8 cellular contexts compared by ENCODE assay signal in genomic region chr15:101294731-101295606, GRCh38. TPM values are rescaled to one million over a fixed set of nuclear protein-coding genes. Genes with fewer than 3 reads are reported as not detected.
DNase-seq lines count a peak whose midpoint lies in the region; ATAC-seq and TF ChIP-seq lines count a peak whose summit lies in the region.

TSS of gene SNRPA1 (minus strand) at chr15:101295248. CDS start at chr15:101295178, 70 bp downstream.

- H3K36me3 Mint-ChIP-seq in Caco-2 (ENCODE audit: insufficient read depth, unreplicated experiment), result peaks cover 42% of the 10 kb centered on the region
- peaks cover 31% of the 10 kb centered on the region for H3K36me3 Mint-ChIP-seq in activated CD8-positive, alpha-beta memory T cell treated with anti-CD3 and anti-CD28 coated beads, Interleukin-2, amount 10 ng/mL, durations not matched to agents 7 days and 5 days

- CTCF ChIA-PET in Caco-2 (lab: Charles Lee), result interaction anchor here (1.0 kb wide), 1 partner anchor 77 kb away, joined by 3 read pairs; no protein-coding TSS in a partner anchor
- CTCF ChIA-PET in activated CD8-positive, alpha-beta memory T cell treated with anti-CD3 and anti-CD28 coated beads, Interleukin-2, amount 10 ng/mL, durations not matched to agents 7 days and 5 days (lab: Charles Lee), result interaction anchor here (1.1 to 3.9 kb wide), 14 partner anchors 8 to 359 kb away, joined by 3 to 19 read pairs (median 5); no protein-coding TSS in a partner anchor

- H3K4me1 ChIP-seq in Caco-2, result peaks cover 7% of the 10 kb centered on the region; the same call in 1 of the 2 replicates
- peaks cover 15% of the 10 kb centered on the region for H3K4me1 ChIP-seq in HUES48 (ENCODE audit: control insufficient read depth, insufficient read depth, low read length)
- peaks cover 5% of the 10 kb centered on the region for H3K4me1 ChIP-seq in NT2/D1 (ENCODE audit: insufficient read depth, insufficient read length)
- H3K4me1 ChIP-seq in endocrine pancreas (ENCODE audit: control insufficient read depth, insufficient read depth, low read length), result peaks cover 7% of the 10 kb centered on the region

- peak within 1 kb of the TSS; percentile 96 for H3K27ac Mint-ChIP-seq in Caco-2 (ENCODE audit: unreplicated experiment)
- peak within 1 kb of the TSS; percentile 94 for H3K27ac Mint-ChIP-seq in activated CD8-positive, alpha-beta memory T cell treated with anti-CD3 and anti-CD28 coated beads, Interleukin-2, amount 10 ng/mL, durations not matched to agents 7 days and 5 days

- TF ChIP-seq CTCF in Caco-2 (IDR thresholded peaks at IDR 0.05; ENCODE audit: insufficient read depth in 1 of 2, low read depth in 1 of 2, low read length in 1 of 2, severe bottlenecking in 1 of 2, unreplicated experiment in 1 of 2), result no peak

- peaks cover 7% of the 10 kb centered on the region for H3K4me1 Mint-ChIP-seq in Caco-2 (ENCODE audit: low read depth, unreplicated experiment)
- peaks cover 44% of the 10 kb centered on the region for H3K4me1 Mint-ChIP-seq in activated CD8-positive, alpha-beta memory T cell treated with anti-CD3 and anti-CD28 coated beads, Interleukin-2, amount 10 ng/mL, durations not matched to agents 7 days and 5 days

- peak; percentile 95 to 97 for DNase-seq in Caco-2
- DNase-seq in NT2/D1 (ENCODE audit: low read depth, low spot score), result peak; percentile 95
- peak; percentile 97 for DNase-seq in activated CD8-positive, alpha-beta memory T cell treated with anti-CD3 and anti-CD28 coated beads, Interleukin-2, amount 10 ng/mL, durations not matched to agents 7 days and 5 days
- peak; percentile 100 for DNase-seq in mesenteric fat pad (ENCODE audit: low spot score)
- DNase-seq in stimulated activated CD8-positive, alpha-beta memory T cell treated with anti-CD3 and anti-CD28 coated beads, Interleukin-15, amount 100 ng/mL, for 1 hour (ENCODE audit: low read depth), result peak; percentile 92

- H3K36me3 ChIP-seq in Caco-2 (ENCODE audit: control insufficient read depth, insufficient read depth, low read length) (no peaks in the 10 kb centered on the region), HUES48 (ENCODE audit: control insufficient read depth, insufficient read depth, low read length) (peaks cover 27% of the 10 kb centered on the region), NT2/D1 (ENCODE audit: insufficient read depth, insufficient read length, low read length) (peaks cover 33% of the 10 kb centered on the region), endocrine pancreas (ENCODE audit: control insufficient read depth, insufficient read depth, low read length) (no peaks in the 10 kb centered on the region)

- H3K27me3 ChIP-seq in Caco-2 (replicated peaks; ENCODE audit: control insufficient read depth, insufficient read depth, low read length) (no peaks in the 10 kb centered on the region), HUES48 (ENCODE audit: control insufficient read depth, insufficient read depth, low read length) (no peaks in the 10 kb centered on the region), NT2/D1 (ENCODE audit: insufficient read depth, insufficient read length) (no peaks in the 10 kb centered on the region), endocrine pancreas (ENCODE audit: control insufficient read depth, insufficient read depth, low read length) (no peaks in the 10 kb centered on the region)

- H3K27ac ChIP-seq in HUES48 (ENCODE audit: low read depth, low read length), result peak within 1 kb of the TSS; percentile 90

- no peaks in the 10 kb centered on the region for H3K9me3 Mint-ChIP-seq in Caco-2 (ENCODE audit: unreplicated experiment)
- no peaks in the 10 kb centered on the region for H3K9me3 Mint-ChIP-seq in activated CD8-positive, alpha-beta memory T cell treated with anti-CD3 and anti-CD28 coated beads, Interleukin-2, amount 10 ng/mL, durations not matched to agents 7 days and 5 days (ENCODE audit: low read depth)

- H3K9me3 ChIP-seq in Caco-2 (no peaks in the 10 kb centered on the region), HUES48 (ENCODE audit: control insufficient read depth, insufficient read depth, low read length) (no peaks in the 10 kb centered on the region), NT2/D1 (ENCODE audit: insufficient read depth, low read length) (no peaks in the 10 kb centered on the region), endocrine pancreas (ENCODE audit: control insufficient read depth, low read length) (no peaks in the 10 kb centered on the region)

- H3K9ac ChIP-seq in HUES48 (ENCODE audit: low read depth, low read length) (peak within 1 kb of the TSS; percentile 72), NT2/D1 (ENCODE audit: insufficient read length, low read depth) (peak within 1 kb of the TSS; percentile 91), endocrine pancreas (ENCODE audit: control insufficient read depth, insufficient read depth, low read length) (peak within 1 kb of the TSS; percentile 93)

- POLR2A ChIA-PET in Caco-2 (lab: Charles Lee), result interaction anchor here (0.6 to 0.9 kb wide), 4 partner anchors 10 to 43 kb away, joined by 3 to 5 read pairs (median 4); partner anchors contain the start of gene CHSY1

- BruUV-seq in Caco-2 (replicated peaks; lab: Mats Ljungman, UMichigan), result TSS peak; percentile 34

- peak within 1 kb of the TSS; percentile 93 for H3K4me3 Mint-ChIP-seq in Caco-2 (ENCODE audit: unreplicated experiment)
- H3K4me3 Mint-ChIP-seq in activated CD8-positive, alpha-beta memory T cell treated with anti-CD3 and anti-CD28 coated beads, Interleukin-2, amount 10 ng/mL, durations not matched to agents 7 days and 5 days, result peak within 1 kb of the TSS; percentile 95

- H3K4me3 ChIP-seq in Caco-2 (ENCODE audit: low read depth, low read length), result peak within 1 kb of the TSS; percentile 99
- H3K4me3 ChIP-seq in HUES48 (ENCODE audit: low read depth, low read length), result peak within 1 kb of the TSS; percentile 100
- H3K4me3 ChIP-seq in NT2/D1 (ENCODE audit: insufficient read length, low read depth), result peak within 1 kb of the TSS; percentile 87
- H3K4me3 ChIP-seq in endocrine pancreas (ENCODE audit: control insufficient read depth, insufficient read depth, low read length), result peak within 1 kb of the TSS; percentile 94

- no peaks in the 10 kb centered on the region for H3K27me3 Mint-ChIP-seq in Caco-2 (ENCODE audit: insufficient read depth, unreplicated experiment)
- H3K27me3 Mint-ChIP-seq in activated CD8-positive, alpha-beta memory T cell treated with anti-CD3 and anti-CD28 coated beads, Interleukin-2, amount 10 ng/mL, durations not matched to agents 7 days and 5 days, result no peaks in the 10 kb centered on the region

- ATAC-seq in GM21390 (IDR thresholded peaks at IDR 0.05; ENCODE audit: unreplicated experiment), result peak; percentile 75
- ATAC-seq in activated CD8-positive, alpha-beta memory T cell treated with anti-CD3 and anti-CD28 coated beads, Interleukin-2, amount 10 ng/mL, durations not matched to agents 7 days and 5 days, result peak; percentile 89

- intact Hi-C loops in Caco-2 (cut with micrococcal nuclease; ENCODE audit: unreplicated experiment), result loop anchor here (1.0 to 5.0 kb wide), 2 partner anchors 15 to 197 kb away; no protein-coding TSS in a partner anchor

RNA-seq across cellular contexts. Expression of gene SNRPA1, which starts in this region (rescaled TPM):
- 123 and 132 TPM in 2 replicates for total RNA-seq in Caco-2 (2022)
- total RNA-seq in activated CD8-positive, alpha-beta memory T cell treated with anti-CD3 and anti-CD28 coated beads, Interleukin-2, amount 10 ng/mL, durations not matched to agents 7 days and 5 days, result 100 to 1,000 TPM; 132 to 151 TPM
- total RNA-seq in mesenteric fat pad, result 40.8 TPM

Comparison
In these comparisons a context has a peak if more than half of its experiments do, and no peak if none do; other contexts are left out.
1. Peak in every context shown above with its lines: DNase-seq, ATAC-seq, H3K4me3 ChIP-seq and H3K27ac ChIP-seq.